In the genomic region with DNA sequence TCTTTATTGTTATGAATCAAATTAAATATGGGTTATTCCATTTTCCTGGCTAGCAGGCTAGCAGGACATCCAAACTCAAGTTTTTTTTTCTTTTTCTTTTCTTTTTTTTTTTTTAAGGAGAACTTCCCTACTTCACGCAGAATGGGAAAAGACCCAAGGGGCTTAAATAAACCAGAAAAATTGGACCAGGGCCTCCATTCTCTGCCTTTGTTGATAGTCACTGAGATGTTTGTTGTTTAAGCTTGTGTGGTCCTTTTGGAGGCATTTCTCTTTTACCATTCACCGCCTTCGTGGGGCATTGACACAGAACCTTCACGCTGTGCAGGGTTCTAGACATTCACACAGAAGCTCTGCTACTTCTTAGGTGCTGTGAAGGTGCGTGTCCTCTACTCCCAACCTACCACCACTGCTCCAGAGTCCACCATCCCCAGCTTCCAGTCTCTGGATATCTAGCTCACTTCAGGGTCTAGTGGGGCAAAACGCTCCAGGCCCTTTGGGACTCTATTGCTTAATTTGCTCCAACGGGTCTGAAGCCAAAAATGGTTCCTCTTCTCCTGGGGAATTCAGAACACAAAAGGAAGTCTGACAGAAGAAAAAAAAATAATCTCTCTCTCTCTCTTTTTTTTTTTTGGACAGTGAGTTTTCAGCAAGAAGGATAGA, we compare ENCODE assay signal across 14 cellular contexts.
"Had no signal": no experiment of that assay in that cellular context is flagged by ENCODE, and none has a peak within 500 bp of the region (broad histone marks: within the 10 kb centered on the region; RNA-seq: fewer than 3 reads in every experiment).

No MANE protein-coding gene starts in this region.

- H3K9me3 Mint-ChIP-seq: activated naive CD8-positive, alpha-beta T cell treated with anti-CD3 and anti-CD28 coated beads, Interleukin-2, amount 10 ng/mL, durations not matched to agents 7 days and 5 days; activated T-cell treated with anti-CD3 and anti-CD28 coated beads, Interleukin-2, amount 50 U/mL, for 72 hours; natural killer cell; T-helper 2 cell treated with Interferon-gamma antibody and Interleukin-4, amounts not matched to agents 5 μg/mL and 100 μg/mL, for 36 hours; type B pancreatic cell had no signal

- ATAC-seq: activated T-cell treated with anti-CD3 and anti-CD28 coated beads, Interleukin-2, amount 50 U/mL, for 72 hours; mucosa of descending colon; natural killer cell had no signal

- H3K4me3 ChIP-seq: mucosa of descending colon, skin epidermis had no signal

- H3K36me3 Mint-ChIP-seq: activated naive CD8-positive, alpha-beta T cell treated with anti-CD3 and anti-CD28 coated beads, Interleukin-2, amount 10 ng/mL, durations not matched to agents 7 days and 5 days; natural killer cell; type B pancreatic cell had no signal

- H3K9me3 ChIP-seq: mucosa of descending colon had no signal

- H3K4me3 Mint-ChIP-seq: activated naive CD8-positive, alpha-beta T cell treated with anti-CD3 and anti-CD28 coated beads, Interleukin-2, amount 10 ng/mL, durations not matched to agents 7 days and 5 days; activated T-cell treated with anti-CD3 and anti-CD28 coated beads, Interleukin-2, amount 50 U/mL, for 72 hours; natural killer cell; T-helper 2 cell treated with Interferon-gamma antibody and Interleukin-4, amounts not matched to agents 5 μg/mL and 100 μg/mL, for 36 hours; type B pancreatic cell had no signal

- H3K27ac Mint-ChIP-seq: activated naive CD8-positive, alpha-beta T cell treated with anti-CD3 and anti-CD28 coated beads, Interleukin-2, amount 10 ng/mL, durations not matched to agents 7 days and 5 days; activated T-cell treated with anti-CD3 and anti-CD28 coated beads, Interleukin-2, amount 50 U/mL, for 72 hours; natural killer cell; T-helper 2 cell treated with Interferon-gamma antibody and Interleukin-4, amounts not matched to agents 5 μg/mL and 100 μg/mL, for 36 hours; type B pancreatic cell had no signal

- DNase-seq: activated CD4-positive, alpha-beta T cell treated with anti-CD3 and anti-CD28 coated beads, Interleukin-2, amount 50 U/mL, for 4 hours; activated CD4-positive, CD25-positive, alpha-beta regulatory T cell treated with anti-CD3 and anti-CD28 coated beads, Interleukin-2, amount 50 U/mL, for 72 hours; activated gamma-delta T cell treated with Interleukin-2 at 50 U/mL for 16 hours; activated naive CD8-positive, alpha-beta T cell treated with anti-CD3 and anti-CD28 coated beads, Interleukin-2, amount 10 ng/mL, durations not matched to agents 7 days and 5 days; activated T-cell treated with anti-CD3 and anti-CD28 coated beads, Interleukin-2, amount 50 U/mL, for 72 hours; central memory CD4-positive, alpha-beta T cell; cortex of kidney; effector memory CD4-positive, alpha-beta T cell; mucosa of descending colon; natural killer cell; SHP77 treated with DMSO at 0.1 percent for 48 hours had no signal

- H3K4me1 Mint-ChIP-seq: activated naive CD8-positive, alpha-beta T cell treated with anti-CD3 and anti-CD28 coated beads, Interleukin-2, amount 10 ng/mL, durations not matched to agents 7 days and 5 days; natural killer cell had no signal
